In the genomic region with DNA sequence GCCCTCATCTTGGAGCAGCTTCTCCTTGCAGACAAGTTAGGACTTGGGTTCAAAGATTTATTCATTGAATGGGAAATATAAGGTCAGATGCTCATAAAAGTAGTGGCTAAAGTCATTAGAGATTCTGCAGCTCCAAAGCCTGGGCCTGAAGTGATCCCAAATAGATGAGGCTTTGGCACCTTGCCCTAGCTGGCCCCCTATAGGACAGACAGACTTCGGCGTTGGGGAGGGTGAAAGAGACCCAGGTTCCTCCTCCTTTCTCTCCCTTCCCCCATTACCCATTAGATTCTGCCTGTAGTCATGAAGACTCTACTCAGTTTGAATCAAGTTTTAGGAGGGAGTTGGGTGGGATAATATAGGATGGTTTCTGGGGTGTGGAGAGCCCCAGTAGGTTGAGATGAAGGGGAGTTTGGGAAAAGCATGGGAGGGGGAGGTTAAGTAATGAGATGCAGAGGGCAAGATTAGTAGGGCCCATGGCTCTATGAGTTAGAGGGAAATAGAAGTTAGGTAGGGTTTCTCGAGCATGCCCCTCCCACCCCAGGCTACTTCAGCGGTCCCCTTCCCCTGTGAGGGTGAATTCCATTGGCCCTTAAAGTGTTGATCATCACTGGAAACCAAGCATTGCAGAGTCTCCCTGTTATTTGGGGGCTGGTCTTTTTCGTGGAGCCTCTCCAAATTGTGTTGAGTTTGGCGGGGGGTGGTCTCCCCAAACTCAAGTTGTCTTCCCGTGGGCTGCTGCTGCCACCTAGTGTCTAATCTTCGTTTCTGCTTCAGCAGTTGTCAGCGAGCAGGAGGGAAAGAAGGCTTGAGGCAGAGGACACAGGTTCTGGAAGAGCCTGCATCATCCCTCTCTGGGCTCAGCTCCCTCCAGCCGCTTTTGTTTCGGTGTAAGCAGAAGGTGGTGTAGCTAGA, we compare ENCODE assay signal across 8 cellular contexts. TPM values are rescaled to one million over a fixed set of nuclear protein-coding genes. Genes with fewer than 3 reads are reported as not detected.
A peak's percentile ranks its signal among the peaks of the same experiment; 100 is the strongest.
DNase-seq lines count a peak whose midpoint lies in the region; ATAC-seq, FAIRE-seq and TF ChIP-seq lines count a peak whose summit lies in the region.

No MANE protein-coding gene starts in this region.

- CTCF ChIA-PET in activated CD4-positive, alpha-beta memory T cell treated with anti-CD3 and anti-CD28 coated beads for 36 hours (lab: Charles Lee) = interaction anchor here (0.6 to 12.3 kb wide), 48 partner anchors 8 to 308 kb away, joined by 3 to 312 read pairs (median 4); partner anchors contain the start of genes GPR3, IFI6, MAP3K6 and WASF2

- H3K36me3 Mint-ChIP-seq in activated CD4-positive, alpha-beta memory T cell treated with anti-CD3 and anti-CD28 coated beads for 36 hours = no peaks in the 10 kb centered on the region
- H3K36me3 Mint-ChIP-seq in effector memory CD8-positive, alpha-beta T cell (ENCODE audit: insufficient read depth) = peaks cover 12% of the 10 kb centered on the region
- no peaks in the 10 kb centered on the region for H3K36me3 Mint-ChIP-seq in natural killer cell

- H3K4me3 Mint-ChIP-seq in activated CD4-positive, alpha-beta memory T cell treated with anti-CD3 and anti-CD28 coated beads for 36 hours = peak overlapping the region; percentile 10
- H3K4me3 Mint-ChIP-seq in effector memory CD8-positive, alpha-beta T cell = peak overlapping the region; percentile 21 to 45
- peak overlapping the region; percentile 87 for H3K4me3 Mint-ChIP-seq in natural killer cell

- H3K9me3 ChIP-seq in uterus = no peaks in the 10 kb centered on the region

- H3K27ac ChIP-seq in uterus = no peak overlapping the region

- H3K27me3 ChIP-seq in uterus = no peaks in the 10 kb centered on the region

- peak overlapping the region; percentile 36 for H3K27ac Mint-ChIP-seq in activated CD4-positive, alpha-beta memory T cell treated with anti-CD3 and anti-CD28 coated beads for 36 hours
- H3K27ac Mint-ChIP-seq in effector memory CD8-positive, alpha-beta T cell = peak overlapping the region; percentile 53 to 79
- peak overlapping the region in 1 of 2 donors; percentile 48 for H3K27ac Mint-ChIP-seq in natural killer cell

- no peak overlapping the region for H3K4me3 ChIP-seq in uterus

- H3K36me3 ChIP-seq in uterus = no peaks in the 10 kb centered on the region

- peaks cover 18% of the 10 kb centered on the region for H3K4me1 Mint-ChIP-seq in activated CD4-positive, alpha-beta memory T cell treated with anti-CD3 and anti-CD28 coated beads for 36 hours (ENCODE audit: low read depth)
- peaks cover 16 to 21% of the 10 kb centered on the region in 2 donors for H3K4me1 Mint-ChIP-seq in effector memory CD8-positive, alpha-beta T cell (ENCODE audit: low read depth in 2 of 2)
- H3K4me1 Mint-ChIP-seq in natural killer cell = peaks cover 11 to 28% of the 10 kb centered on the region in 2 donors

- POLR2A ChIA-PET in activated CD4-positive, alpha-beta memory T cell treated with anti-CD3 and anti-CD28 coated beads for 36 hours (lab: Charles Lee) = interaction anchor here (1.4 kb wide), 1 partner anchor 57 kb away, joined by 5 read pairs; no protein-coding TSS in a partner anchor

- no peak for ATAC-seq in effector memory CD8-positive, alpha-beta T cell (replicated peaks)
- no peak for ATAC-seq in natural killer cell

- no peaks in the 10 kb centered on the region for H3K9me3 Mint-ChIP-seq in activated CD4-positive, alpha-beta memory T cell treated with anti-CD3 and anti-CD28 coated beads for 36 hours
- no peaks in the 10 kb centered on the region for H3K9me3 Mint-ChIP-seq in effector memory CD8-positive, alpha-beta T cell
- no peaks in the 10 kb centered on the region for H3K9me3 Mint-ChIP-seq in natural killer cell

- FAIRE-seq in GM19239 (lab: Jason Lieb, UNC) = peak; percentile 96
- no peak for FAIRE-seq in HTR-8/SVneo (lab: Jason Lieb, UNC)

- H3K27me3 Mint-ChIP-seq in activated CD4-positive, alpha-beta memory T cell treated with anti-CD3 and anti-CD28 coated beads for 36 hours = no peaks in the 10 kb centered on the region
- no peaks in the 10 kb centered on the region for H3K27me3 Mint-ChIP-seq in effector memory CD8-positive, alpha-beta T cell
- H3K27me3 Mint-ChIP-seq in natural killer cell (ENCODE audit: low read depth in 2 of 2) = no peaks in the 10 kb centered on the region

- DNase-seq in AML-193 (lab: John Stamatoyannopoulos, UW) (peak; percentile 32 to 48), GM19239 (ENCODE audit: insufficient read length, low spot score) (no peak), NCI-H526 treated with DMSO at 0.1 percent for 48 hours (lab: John Stamatoyannopoulos, UW) (peak; percentile 7), natural killer cell (no peak), uterus (peak; percentile 65 to 66), HTR-8/SVneo (ENCODE audit: insufficient read length, low spot score) (no peak)
- peak; percentile 68 for DNase-seq in activated CD4-positive, alpha-beta memory T cell treated with anti-CD3 and anti-CD28 coated beads for 36 hours
- peak in 2 of 3 experiments; percentile 41 to 43 for DNase-seq in effector memory CD8-positive, alpha-beta T cell

- no peak for TF ChIP-seq POLR2A in uterus (IDR thresholded peaks at IDR 0.05)

- TF ChIP-seq CTCF in natural killer cell (IDR thresholded peaks at IDR 0.05) = peak; percentile 92
- peak; percentile 90 to 97 (median 92) for TF ChIP-seq CTCF in uterus (IDR thresholded peaks at IDR 0.05)

- H3K4me1 ChIP-seq in uterus = no peaks in the 10 kb centered on the region

- intact Hi-C loops in activated CD4-positive, alpha-beta memory T cell treated with anti-CD3 and anti-CD28 coated beads for 36 hours (cut with micrococcal nuclease) = loop anchor here (1.0 to 10.0 kb wide), 5 partner anchors 50 to 305 kb away; partner anchors contain the start of genes GPR3 and TMEM222
- intact Hi-C loops in natural killer cell (cut with micrococcal nuclease) = loop anchor here (1.0 to 5.0 kb wide), 5 partner anchors 50 to 305 kb away; partner anchors contain the start of gene WASF2
- intact Hi-C loops in uterus (cut with DNase I; ENCODE audit: low total_unique reads) = loop anchor here (5.0 to 10.0 kb wide), 4 partner anchors 49 to 204 kb away; no protein-coding TSS in a partner anchor

RNA-seq across cellular contexts. Expression of gene AHDC1, which starts 2.1 kb away (rescaled TPM):
- total RNA-seq in activated CD4-positive, alpha-beta memory T cell treated with anti-CD3 and anti-CD28 coated beads for 36 hours = 10 to 100 TPM in 1 of 2 experiments, 1 to 10 TPM in 1; 8.3 to 12.1 TPM
- total RNA-seq in natural killer cell (10 to 100 TPM; 39.6 to 67.0 (median 47.0) TPM), uterus (100 to 1,000 TPM in 1 of 4 donors, 10 to 100 TPM in 3; 11.2 to 179 (median 50.7) TPM)

RNA-seq across cellular contexts. Expression of gene FGR, which starts 28.9 kb away (rescaled TPM):
- total RNA-seq in activated CD4-positive, alpha-beta memory T cell treated with anti-CD3 and anti-CD28 coated beads for 36 hours = under 1 TPM; 0.24 to 0.27 TPM
- total RNA-seq in natural killer cell (100 to 1,000 TPM; 353 to 452 (median 362) TPM), uterus (10 to 100 TPM in 3 of 4 donors, 1 to 10 TPM in 1; 3.0 to 35.9 (median 18.8) TPM)

Comparison
In these comparisons a context has a peak if more than half of its experiments do, and no peak if none do; other contexts are left out.
1. DNase-seq: peak in AML-193 (2 of 2), NCI-H526 treated with DMSO at 0.1 percent for 48 hours (single experiment), activated CD4-positive, alpha-beta memory T cell treated with anti-CD3 and anti-CD28 coated beads for 36 hours (single experiment), effector memory CD8-positive, alpha-beta T cell (2 of 3) and uterus (2 of 2); none in GM19239 (single experiment), natural killer cell (single experiment) and HTR-8/SVneo (single experiment).
2. H3K4me3 Mint-ChIP-seq: peak in every context shown above with its lines; median percentile 87 in natural killer cell; 33 in effector memory CD8-positive, alpha-beta T cell; 10 in activated CD4-positive, alpha-beta memory T cell treated with anti-CD3 and anti-CD28 coated beads for 36 hours.
3. RNA of gene FGR, which starts 28.9 kb away (total RNA-seq): 353 to 452 TPM in natural killer cell; 3.0 to 35.9 TPM in uterus and 0.24 to 0.27 TPM in activated CD4-positive, alpha-beta memory T cell treated with anti-CD3 and anti-CD28 coated beads for 36 hours; every median in the first group is over 4 times any median in the second.